Comparison of ENCODE assay signal across 17 cellular contexts in the genomic region with DNA sequence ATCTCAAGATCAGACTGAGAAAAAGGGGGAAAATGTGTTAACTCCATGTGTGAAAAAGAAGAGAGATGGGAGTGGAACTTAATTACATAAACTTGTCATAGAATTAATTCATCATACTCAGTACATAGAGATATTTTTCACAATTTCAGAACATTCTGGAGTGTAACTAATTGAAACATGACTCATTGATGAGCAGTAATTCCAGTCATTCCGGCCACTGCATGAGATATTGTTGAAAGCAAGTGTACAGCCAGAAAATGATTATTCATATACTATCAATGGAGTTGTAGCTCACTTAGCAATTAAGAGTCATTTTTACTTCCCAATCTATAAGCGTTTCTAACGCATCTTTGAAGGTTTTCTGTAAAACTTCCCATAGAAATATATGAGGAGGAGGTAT.
DNase-seq lines count a peak whose midpoint lies in the region; TF ChIP-seq lines count a peak whose summit lies in the region.
"Had no signal": no experiment of that assay in that cellular context is flagged by ENCODE, and none has a peak within 500 bp of the region (broad histone marks: within the 10 kb centered on the region; RNA-seq: fewer than 3 reads in every experiment).

No MANE protein-coding gene starts in this region.

- no peaks in the 10 kb centered on the region for H3K79me2 ChIP-seq in mammary epithelial cell (ENCODE audit: insufficient read depth, low read length)

- no peak overlapping the region for H3K4me3 ChIP-seq in mammary epithelial cell (replicated peaks in 1 of 3; ENCODE audit: insufficient read depth in 1 of 3, low read depth in 2 of 3, low read length in 3 of 3)
- no peak overlapping the region for H3K4me3 ChIP-seq in suprapubic skin
- H3K4me3 ChIP-seq: A549, tibial artery had no signal

- H3K9ac ChIP-seq in mammary epithelial cell (ENCODE audit: insufficient read depth, low read length): no peak overlapping the region

- WGBS in mammary epithelial cell (ENCODE audit: low coverage, missing lambda C conversion rate): 73% methylated on average over 3 of the region's 3 CpGs
- WGBS in suprapubic skin: 59% methylated on average over 3 of the region's 3 CpGs

- TF ChIP-seq CTCF in mammary epithelial cell (conservative IDR thresholded peaks at IDR 0.05 in 1 of 2, IDR thresholded peaks at IDR 0.05 in 1 of 2; ENCODE audit: extremely low read depth in 1 of 2, insufficient read depth in 1 of 2, low read depth in 1 of 2, low read length in 2 of 2) (no peak), suprapubic skin (IDR thresholded peaks at IDR 0.05) (no peak)

- H3K27me3 ChIP-seq in mammary epithelial cell (ENCODE audit: insufficient read depth, low read length) (no peaks in the 10 kb centered on the region), suprapubic skin (no peaks in the 10 kb centered on the region)
- H3K27me3 ChIP-seq: tibial artery had no signal

- DNase-seq in AG08396 (ENCODE audit: low spot score): peak; percentile 15
- DNase-seq in M059J (ENCODE audit: low read depth): peak; percentile 54
- peak; percentile 34 for DNase-seq in mammary epithelial cell
- DNase-seq in glomerular visceral epithelial cell (ENCODE audit: extremely low spot score): peak; percentile 4
- no peak for DNase-seq in activated CD4-positive, CD25-positive, alpha-beta regulatory T cell (lab: John Stamatoyannopoulos, UW)
- DNase-seq in SW480 (ENCODE audit: low spot score): no peak
- no peak for DNase-seq in suprapubic skin (ENCODE audit: low spot score in 2 of 2)
- DNase-seq in Ammon's horn (ENCODE audit: low spot score): no peak
- DNase-seq: activated CD4-positive, alpha-beta T cell treated with anti-CD3 and anti-CD28 coated beads, Interleukin-2, amount 10 ng/mL, durations not matched to agents 24 days and 14 days; activated naive CD8-positive, alpha-beta T cell treated with anti-CD3 and anti-CD28 coated beads for 36 hours; activated T-cell treated with anti-CD3 and anti-CD28 coated beads, Interleukin-2, amount 50 U/mL, for 24 hours; erythroblast; GF-D8; NCI-H2081; Right ventricle myocardium superior; tibial artery had no signal

- BruUV-seq in mammary epithelial cell (replicated peaks; lab: Mats Ljungman, UMichigan): no TSS peak

- peak overlapping the region; percentile 30 for H3K4me2 ChIP-seq in mammary epithelial cell (ENCODE audit: insufficient read depth, low read depth, low read length)
- H3K4me2 ChIP-seq: A549 had no signal

- H2AFZ ChIP-seq in mammary epithelial cell (ENCODE audit: low read depth, low read length): no peak overlapping the region

- TF ChIP-seq POLR2A in suprapubic skin (IDR thresholded peaks at IDR 0.05): no peak

- dilution Hi-C loops in mammary epithelial cell (cut with HindIII; ENCODE audit: low sequenced_read_pairs): no loop called here

- H3K9me3 ChIP-seq in mammary epithelial cell (replicated peaks; ENCODE audit: insufficient read depth, low read length) (no peaks in the 10 kb centered on the region), suprapubic skin (no peaks in the 10 kb centered on the region)
- H3K9me3 ChIP-seq: A549, tibial artery had no signal

- intact Hi-C loops in mammary epithelial cell (cut with micrococcal nuclease): no loop called here

- H3K27ac ChIP-seq in mammary epithelial cell (ENCODE audit: insufficient read depth, low read depth, low read length) (no peak overlapping the region), suprapubic skin (no peak overlapping the region)
- H3K27ac ChIP-seq: A549, tibial artery had no signal

- CTCF ChIA-PET in mammary epithelial cell (lab: Charles Lee; ENCODE audit: low non-redundant PET): no interaction called here

- in situ Hi-C loops in mammary epithelial cell (cut with MboI; ENCODE audit: low sequenced_read_pairs in 2 of 2): no loop called here

- no peak for TF ChIP-seq EP300 in suprapubic skin (IDR thresholded peaks at IDR 0.05)

- no peaks in the 10 kb centered on the region for H3K36me3 ChIP-seq in mammary epithelial cell (ENCODE audit: insufficient read depth, low read length)
- H3K36me3 ChIP-seq in suprapubic skin: no peaks in the 10 kb centered on the region
- H3K36me3 ChIP-seq: tibial artery had no signal

- H3K4me1 ChIP-seq in mammary epithelial cell (ENCODE audit: insufficient read depth, low read length) (no peaks in the 10 kb centered on the region), suprapubic skin (peaks cover 8% of the 10 kb centered on the region)
- H3K4me1 ChIP-seq: A549, tibial artery had no signal

- no peaks in the 10 kb centered on the region for H4K20me1 ChIP-seq in mammary epithelial cell (ENCODE audit: insufficient read depth, low read length)

Comparison
In these comparisons a context has a peak if more than half of its experiments do, and no peak if none do; other contexts are left out.
1. DNase-seq: peak in AG08396 (single experiment), M059J (single experiment), mammary epithelial cell (single experiment) and glomerular visceral epithelial cell (single experiment); none in activated CD4-positive, CD25-positive, alpha-beta regulatory T cell (0 of 4), SW480 (single experiment), suprapubic skin (0 of 2) and Ammon's horn (single experiment).